18 cellular contexts compared by ENCODE assay signal in the genomic region with DNA sequence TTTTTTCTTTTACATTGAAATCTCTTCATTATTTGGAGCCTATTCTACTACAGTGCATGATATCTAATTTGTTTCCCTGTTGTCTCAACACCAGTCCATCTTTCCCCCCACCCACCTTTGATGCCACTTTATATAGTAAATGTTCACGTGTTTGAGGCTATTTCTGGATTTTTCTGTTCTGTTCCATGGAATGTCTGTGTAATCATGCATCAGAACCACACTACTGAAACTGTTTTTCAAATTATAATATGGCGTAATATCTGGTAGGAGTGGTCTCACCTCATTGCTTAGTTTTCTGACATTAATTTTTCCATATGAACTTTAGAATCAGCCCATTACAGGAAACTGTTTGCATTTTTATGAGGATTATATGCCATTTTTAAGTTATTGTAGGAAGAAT.
"Had no signal": no experiment of that assay in that cellular context is flagged by ENCODE, and none has a peak within 500 bp of the region (broad histone marks: within the 10 kb centered on the region; RNA-seq: fewer than 3 reads in every experiment).

No MANE protein-coding gene starts in this region.

- H3K4me3 ChIP-seq: coronary artery, left lung, upper lobe of right lung had no signal

- H3K4me1 ChIP-seq: left lung, upper lobe of right lung had no signal

- H3K27me3 ChIP-seq: left lung, neutrophil, upper lobe of right lung had no signal

- H3K36me3 ChIP-seq: neutrophil, upper lobe of right lung, WERI-Rb-1 had no signal

- H3K27ac ChIP-seq: coronary artery, left lung, neutrophil, upper lobe of right lung, WERI-Rb-1 had no signal

- H3K9me3 ChIP-seq: left lung, neutrophil, upper lobe of right lung had no signal

- DNase-seq: activated CD4-positive, alpha-beta memory T cell treated with anti-CD3 and anti-CD28 coated beads, Interleukin-2, amount 10 ng/mL, durations not matched to agents 7 days and 5 days; activated CD4-positive, alpha-beta T cell treated with anti-CD3 and anti-CD28 coated beads for 4 hours; activated CD8-positive, alpha-beta memory T cell treated with anti-CD3 and anti-CD28 coated beads, Interleukin-2, amount 50 U/mL, for 4 hours; activated naive CD4-positive, alpha-beta T cell treated with anti-CD3 and anti-CD28 coated beads, Interleukin-2, amount 50 U/mL, for 16 hours; central memory CD4-positive, alpha-beta T cell; hippocampal formation; kidney; naive thymus-derived CD4-positive, alpha-beta T cell; posterior cingulate gyrus; retina; stimulated activated CD4-positive, alpha-beta T cell treated with anti-CD3 and anti-CD28 coated beads, Interleukin-2, amount 100 ng/mL, for 48 hours; stimulated activated naive CD4-positive, alpha-beta T cell treated with Interleukin-2 at 50 U/mL for 16 hours; upper lobe of right lung; WERI-Rb-1 had no signal

- ATAC-seq: esophagus mucosa; left lung; naive thymus-derived CD4-positive, alpha-beta T cell; upper lobe of right lung had no signal
